Comparison of ENCODE assay signal across 8 cellular contexts in genomic region chr10:68208424-68209042, GRCh38. TPM values are rescaled to one million over a fixed set of nuclear protein-coding genes. Genes with fewer than 3 reads are reported as not detected.
A peak's percentile ranks its signal among the peaks of the same experiment; 100 is the strongest.
DNase-seq lines count a peak whose midpoint lies in the region; ATAC-seq, FAIRE-seq and TF ChIP-seq lines count a peak whose summit lies in the region.

No MANE protein-coding gene starts in this region.

- peak; percentile 83 for TF ChIP-seq CTCF in C4-2B (conservative IDR thresholded peaks at IDR 0.05)
- peak; percentile 64 for TF ChIP-seq CTCF in foreskin fibroblast (IDR thresholded peaks at IDR 0.05; ENCODE audit: low read depth, low read length)

- H3K27me3 ChIP-seq in small intestine (ENCODE audit: control insufficient read depth in 2 of 2, insufficient read depth in 2 of 2, low read length in 2 of 2) = no peaks in the 10 kb centered on the region

- FAIRE-seq in small intestine (lab: Jason Lieb, UNC) = no peak

- ATAC-seq in GM18861 (IDR thresholded peaks at IDR 0.05; ENCODE audit: unreplicated experiment) = peak; percentile 77
- ATAC-seq in GM21447 (IDR thresholded peaks at IDR 0.05; ENCODE audit: unreplicated experiment) = no peak

- DNase-seq in NCI-H1092 (lab: John Stamatoyannopoulos, UW) = peak; percentile 9
- peak; percentile 33 to 83 for DNase-seq in SW 1271 (lab: John Stamatoyannopoulos, UW)
- peak; percentile 65 to 85 for DNase-seq in foreskin fibroblast
- DNase-seq in small intestine = peak; percentile 78
- DNase-seq in activated T-cell treated with anti-CD3 and anti-CD28 coated beads for 4 hours = no peak

- H3K4me1 ChIP-seq in small intestine (ENCODE audit: control insufficient read depth in 2 of 2, insufficient read depth in 1 of 2, low read depth in 1 of 2, low read length in 1 of 2) = no peaks in the 10 kb centered on the region

- no peaks in the 10 kb centered on the region for H3K36me3 ChIP-seq in small intestine (ENCODE audit: control insufficient read depth in 2 of 2, insufficient read depth in 2 of 2, low read length in 2 of 2)

- no peak overlapping the region for H3K4me3 ChIP-seq in foreskin fibroblast (ENCODE audit: low read depth in 1 of 2, low read length in 2 of 2)
- no peak overlapping the region for H3K4me3 ChIP-seq in small intestine (ENCODE audit: low read depth in 1 of 2, low read length in 2 of 2)

- no peak overlapping the region for H3K27ac ChIP-seq in C4-2B
- H3K27ac ChIP-seq in small intestine (ENCODE audit: low read depth in 1 of 2, low read length in 1 of 2) = no peak overlapping the region

- no peaks in the 10 kb centered on the region for H3K9me3 ChIP-seq in small intestine (ENCODE audit: control insufficient read depth, low read depth)

- 39 to 59% (median 56%) methylated on average over 10 of the region's 10 CpGs for WGBS in small intestine, 3 donors

RNA-seq across cellular contexts. Expression of gene ATOH7, which starts 23.4 kb away (rescaled TPM):
- polyA plus RNA-seq in small intestine = 1 to 10 TPM in 2 of 3 donors, under 1 TPM in 1; 0.30 to 3.0 (median 1.6) TPM
